In genomic region chr15:82680200-82681102, GRCh38 we compare ENCODE assay signal across 1 cellular context.
TF ChIP-seq lines count a peak whose summit lies in the region.

No MANE protein-coding gene starts in this region.

TF ChIP-seq in HEK293, 187 proteins besides CTCF, POLR2A, EP300 and RAD21 (continued from another document and continues in another):
- TF ChIP-seq AEBP2 (tag by site-specific recombination; IDR thresholded peaks at IDR 0.05; ENCODE audit: borderline replicate concordance): no peak
- TF ChIP-seq ZBTB44 (tag by site-specific recombination; IDR thresholded peaks at IDR 0.05): no peak
- no peak for TF ChIP-seq ZNF623 (tag by site-specific recombination; IDR thresholded peaks at IDR 0.05)
- 0 out of 2 replicates have a peak, but pooled peaks have one; percentile 27 for TF ChIP-seq REPIN1 (tag by site-specific recombination; IDR thresholded peaks at IDR 0.05; ENCODE audit: low read depth)
- no peak; the same call in 1 of the 2 replicates for TF ChIP-seq PBX3 (CRISPR knock-in tag; IDR thresholded peaks at IDR 0.05)
- no peak for TF ChIP-seq ZBTB48 (tag by site-specific recombination; IDR thresholded peaks at IDR 0.05)
- no peak for TF ChIP-seq ZNF148 (tag by site-specific recombination; IDR thresholded peaks at IDR 0.05; ENCODE audit: borderline replicate concordance)
- TF ChIP-seq ZBTB1 (tag by site-specific recombination; IDR thresholded peaks at IDR 0.05): no peak
- TF ChIP-seq GLIS2 (tag by site-specific recombination; IDR thresholded peaks at IDR 0.05): no peak; the same call in none of the 2 replicates
- 0 out of 2 replicates have a peak, but pooled peaks have one; percentile 65 for TF ChIP-seq BCL11B (tag by site-specific recombination; IDR thresholded peaks at IDR 0.05; ENCODE audit: low read depth)
- TF ChIP-seq ZNF704 (tag by site-specific recombination; IDR thresholded peaks at IDR 0.05): no peak
- TF ChIP-seq ZNF121 (tag by site-specific recombination; IDR thresholded peaks at IDR 0.05): no peak
- peak; percentile 71 for TF ChIP-seq KLF9 (tag by site-specific recombination; IDR thresholded peaks at IDR 0.05; ENCODE audit: low read depth)
- TF ChIP-seq ZFP3 (tag by site-specific recombination; IDR thresholded peaks at IDR 0.05; ENCODE audit: low read depth): no peak
- TF ChIP-seq PRDM6 (tag by site-specific recombination; IDR thresholded peaks at IDR 0.05): no peak
- no peak for TF ChIP-seq ZSCAN23 (tag by site-specific recombination; IDR thresholded peaks at IDR 0.05)
- TF ChIP-seq ZNF621 (tag by site-specific recombination; IDR thresholded peaks at IDR 0.05): no peak
- no peak for TF ChIP-seq ZBTB49 (tag by site-specific recombination; IDR thresholded peaks at IDR 0.05; ENCODE audit: low read depth)
- TF ChIP-seq ZNF157 (tag by site-specific recombination; IDR thresholded peaks at IDR 0.05): no peak
- no peak for TF ChIP-seq ZNF175 (tag by site-specific recombination; IDR thresholded peaks at IDR 0.05)
- TF ChIP-seq KLF17 (tag by site-specific recombination; IDR thresholded peaks at IDR 0.05): peak; percentile 63
- TF ChIP-seq KLF1 (tag by site-specific recombination; IDR thresholded peaks at IDR 0.05): peak; percentile 60
- TF ChIP-seq ZNF335 (tag by site-specific recombination; conservative IDR thresholded peaks at IDR 0.05): peak; percentile 57
- TF ChIP-seq ZSCAN5A (tag by site-specific recombination; IDR thresholded peaks at IDR 0.05): no peak
- TF ChIP-seq YY1 (tag by site-specific recombination; IDR thresholded peaks at IDR 0.05): 0 out of 2 replicates have a peak, but pooled peaks have one; percentile 42
- 0 out of 2 replicates have a peak, but pooled peaks have one; percentile 43 for TF ChIP-seq ZNF561 (tag by site-specific recombination; IDR thresholded peaks at IDR 0.05; ENCODE audit: borderline replicate concordance)
- no peak for TF ChIP-seq TCF7L2 (IDR thresholded peaks at IDR 0.05; ENCODE audit: borderline replicate concordance, low read depth, low read length)
- no peak for TF ChIP-seq ZNF155 (tag by site-specific recombination; IDR thresholded peaks at IDR 0.05)
- TF ChIP-seq ZBTB20 (tag by site-specific recombination; IDR thresholded peaks at IDR 0.05): no peak; the same call in 1 of the 2 replicates
- TF ChIP-seq ZSCAN4 (tag by site-specific recombination; IDR thresholded peaks at IDR 0.05): no peak
- no peak for TF ChIP-seq ZNF302 (tag by site-specific recombination; IDR thresholded peaks at IDR 0.05; ENCODE audit: low read depth)
- no peak for TF ChIP-seq MZF1 (tag by site-specific recombination; IDR thresholded peaks at IDR 0.05; ENCODE audit: borderline replicate concordance)
- TF ChIP-seq ZNF521 (tag by site-specific recombination; IDR thresholded peaks at IDR 0.05): no peak
- no peak for TF ChIP-seq ZNF26 (tag by site-specific recombination; IDR thresholded peaks at IDR 0.05)
- no peak for TF ChIP-seq ZNF555 (tag by site-specific recombination; conservative IDR thresholded peaks at IDR 0.05)
- TF ChIP-seq ZFHX2 (tag by site-specific recombination; conservative IDR thresholded peaks at IDR 0.05): peak; percentile 76
- no peak for TF ChIP-seq HOXC10 (CRISPR knock-in tag; IDR thresholded peaks at IDR 0.05)
- TF ChIP-seq ZNF660 (tag by site-specific recombination; IDR thresholded peaks at IDR 0.05): no peak
- TF ChIP-seq ZNF529 (tag by site-specific recombination; IDR thresholded peaks at IDR 0.05; ENCODE audit: insufficient replicate concordance): no peak
- no peak for TF ChIP-seq ZNF664 (tag by site-specific recombination; IDR thresholded peaks at IDR 0.05)
- TF ChIP-seq ZNF311 (tag by site-specific recombination; IDR thresholded peaks at IDR 0.05; ENCODE audit: borderline replicate concordance): no peak
- TF ChIP-seq ZNF560 (tag by site-specific recombination; IDR thresholded peaks at IDR 0.05; ENCODE audit: borderline replicate concordance): no peak
- TF ChIP-seq YY2 (tag by site-specific recombination; IDR thresholded peaks at IDR 0.05): no peak
